Comparison of ENCODE assay signal across 18 cellular contexts in the genomic region with DNA sequence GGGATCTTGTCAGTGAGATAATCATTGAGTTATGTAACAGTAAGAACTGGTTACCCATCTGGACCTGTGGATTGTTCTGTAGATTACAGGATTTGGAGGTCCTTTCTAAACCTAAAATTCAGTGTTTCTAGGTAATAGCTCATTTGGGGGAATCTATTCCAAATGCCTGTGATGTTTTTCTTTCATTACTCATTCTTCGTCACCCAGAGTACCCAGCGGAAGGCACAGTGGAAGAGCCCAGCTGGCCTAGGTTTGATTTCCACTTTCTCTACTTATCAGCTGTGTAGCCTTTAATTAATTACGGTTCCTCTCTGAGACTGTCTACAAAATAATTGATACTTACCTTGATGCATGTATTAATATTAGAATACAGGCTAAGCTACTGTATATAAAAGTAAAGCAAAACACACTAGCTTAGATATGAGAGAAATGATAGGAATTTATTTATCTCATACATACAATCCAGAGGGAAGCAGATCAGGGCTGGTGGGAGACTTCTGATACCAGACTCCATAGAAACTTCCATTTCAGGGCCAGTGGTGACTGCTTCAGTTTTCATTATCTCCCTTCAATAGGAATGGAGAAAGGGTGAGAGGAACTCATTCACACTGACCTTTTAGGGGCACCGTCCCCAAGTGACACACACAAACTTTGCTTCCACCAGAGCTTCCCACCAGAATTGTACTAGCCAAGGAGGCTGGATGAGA.
DNase-seq lines count a peak whose midpoint lies in the region; ATAC-seq and TF ChIP-seq lines count a peak whose summit lies in the region.
"Had no signal": no experiment of that assay in that cellular context is flagged by ENCODE, and none has a peak within 500 bp of the region (broad histone marks: within the 10 kb centered on the region; RNA-seq: fewer than 3 reads in every experiment).

No MANE protein-coding gene starts in this region.

- H3K27ac Mint-ChIP-seq in CD4-positive, alpha-beta T cell = no peak overlapping the region
- H3K27ac Mint-ChIP-seq: activated CD8-positive, alpha-beta T cell treated with anti-CD3 and anti-CD28 coated beads for 36 hours; activated naive CD8-positive, alpha-beta T cell treated with anti-CD3 and anti-CD28 coated beads, Interleukin-2, amount 10 ng/mL, durations not matched to agents 7 days and 5 days had no signal

- H3K4me2 ChIP-seq in mesenchymal stem cell (ENCODE audit: low read length, poor library complexity, severe bottlenecking) = no peak overlapping the region

- no peak overlapping the region for H2AK5ac ChIP-seq in mesenchymal stem cell (ENCODE audit: low read length, severe bottlenecking)

- no peak overlapping the region for H2BK120ac ChIP-seq in mesenchymal stem cell (ENCODE audit: low read depth, low read length)

- no peak for ATAC-seq in GM18909 (IDR thresholded peaks at IDR 0.05; ENCODE audit: poor library complexity, unreplicated experiment)
- no peak for ATAC-seq in CD4-positive, alpha-beta T cell (ENCODE audit: poor library complexity)
- ATAC-seq: activated CD8-positive, alpha-beta T cell treated with anti-CD3 and anti-CD28 coated beads for 36 hours had no signal

- intact Hi-C loops in CD4-positive, alpha-beta T cell (cut with DNase I, micrococcal nuclease) = loop anchor here (1.0 to 5.0 kb wide), 3 partner anchors 340 to 549 kb away; no protein-coding TSS in a partner anchor

- H3K14ac ChIP-seq in mesenchymal stem cell (ENCODE audit: low read length in 2 of 2) = no peak overlapping the region

- no peaks in the 10 kb centered on the region for H3K36me3 ChIP-seq in mesenchymal stem cell (ENCODE audit: control insufficient read depth in 1 of 2, insufficient read depth in 2 of 2, low read depth in 1 of 2, low read length in 2 of 2)
- H3K36me3 ChIP-seq: right lobe of liver, thoracic aorta, WERI-Rb-1 had no signal

- no peaks in the 10 kb centered on the region for H3K9me3 Mint-ChIP-seq in CD4-positive, alpha-beta T cell
- H3K9me3 Mint-ChIP-seq: activated CD8-positive, alpha-beta T cell treated with anti-CD3 and anti-CD28 coated beads for 36 hours; activated naive CD8-positive, alpha-beta T cell treated with anti-CD3 and anti-CD28 coated beads, Interleukin-2, amount 10 ng/mL, durations not matched to agents 7 days and 5 days had no signal

- peaks cover 8% of the 10 kb centered on the region for H3K79me1 ChIP-seq in mesenchymal stem cell (replicated peaks; ENCODE audit: low read length, poor library complexity, severe bottlenecking)

- H3K4ac ChIP-seq in mesenchymal stem cell (ENCODE audit: low read depth in 1 of 2, low read length in 2 of 2) = no peak overlapping the region

- no peaks in the 10 kb centered on the region for H3K9me3 ChIP-seq in mesenchymal stem cell (ENCODE audit: control insufficient read depth, low read length)
- no peaks in the 10 kb centered on the region for H3K9me3 ChIP-seq in CD4-positive, alpha-beta T cell (ENCODE audit: control insufficient read depth, low read length)
- H3K9me3 ChIP-seq: heart left ventricle, neutrophil, right lobe of liver, thoracic aorta had no signal

- no peaks in the 10 kb centered on the region for H3K27me3 Mint-ChIP-seq in CD4-positive, alpha-beta T cell
- H3K27me3 Mint-ChIP-seq: activated CD8-positive, alpha-beta T cell treated with anti-CD3 and anti-CD28 coated beads for 36 hours; activated naive CD8-positive, alpha-beta T cell treated with anti-CD3 and anti-CD28 coated beads, Interleukin-2, amount 10 ng/mL, durations not matched to agents 7 days and 5 days had no signal

- peaks cover 8% of the 10 kb centered on the region for H3K4me1 ChIP-seq in mesenchymal stem cell (ENCODE audit: control insufficient read depth, insufficient read depth, low read depth, low read length)
- H3K4me1 ChIP-seq: right lobe of liver had no signal

- H3K4me3 ChIP-seq in choroid plexus epithelial cell (ENCODE audit: low read depth, low read length) (no peak overlapping the region), mesenchymal stem cell (ENCODE audit: insufficient read depth in 1 of 2, low read depth in 1 of 2, low read length in 2 of 2) (no peak overlapping the region)
- H3K4me3 ChIP-seq: heart left ventricle, right lobe of liver, thoracic aorta had no signal

- peak; percentile 59 for DNase-seq in Daoy (ENCODE audit: low read depth)
- peak; percentile 3 for DNase-seq in NCI-H226
- peak; percentile 58 for DNase-seq in choroid plexus epithelial cell (ENCODE audit: low read depth)
- DNase-seq in mesenchymal stem cell = no peak
- DNase-seq in stimulated activated CD4-positive, alpha-beta T cell treated with anti-CD3 and anti-CD28 coated beads, Interleukin-2, amount 100 ng/mL, for 24 hours = no peak
- no peak for DNase-seq in GM10248 (ENCODE audit: extremely low spot score)
- DNase-seq in CD4-positive, alpha-beta T cell = no peak
- DNase-seq: activated naive CD8-positive, alpha-beta T cell treated with anti-CD3 and anti-CD28 coated beads, Interleukin-2, amount 10 ng/mL, durations not matched to agents 7 days and 5 days; heart left ventricle; kidney; NCI-H1105 treated with DMSO at 0.1 percent for 48 hours; right lobe of liver; stimulated activated CD8-positive, alpha-beta memory T cell treated with anti-CD3 and anti-CD28 coated beads, Interleukin-4, amount 100 ng/mL, for 48 hours had no signal

- POLR2A ChIA-PET in GM10248 (lab: Yijun Ruan, JAX) = no interaction called here
- POLR2A ChIA-PET in CD4-positive, alpha-beta T cell (lab: Charles Lee) = interaction anchor here (0.8 to 1.3 kb wide), 2 partner anchors 65 to 340 kb away, joined by 3 to 6 read pairs; no protein-coding TSS in a partner anchor

- no peak overlapping the region for H4K8ac ChIP-seq in mesenchymal stem cell (ENCODE audit: low read length)

- H3K4me3 Mint-ChIP-seq in CD4-positive, alpha-beta T cell = no peak overlapping the region
- H3K4me3 Mint-ChIP-seq: activated CD8-positive, alpha-beta T cell treated with anti-CD3 and anti-CD28 coated beads for 36 hours; activated naive CD8-positive, alpha-beta T cell treated with anti-CD3 and anti-CD28 coated beads, Interleukin-2, amount 10 ng/mL, durations not matched to agents 7 days and 5 days had no signal

- no peak overlapping the region for H3K23ac ChIP-seq in mesenchymal stem cell (ENCODE audit: low read length in 2 of 2)

- no peak overlapping the region for H3K18ac ChIP-seq in mesenchymal stem cell (ENCODE audit: low read depth in 1 of 2, low read length in 2 of 2)

- no peak overlapping the region for H2BK5ac ChIP-seq in mesenchymal stem cell (ENCODE audit: low read depth, low read length, poor library complexity, severe bottlenecking)

- CTCF ChIA-PET in GM10248 (lab: Yijun Ruan, JAX) = interaction anchor here (0.7 to 3.1 kb wide), 14 partner anchors 9 to 341 kb away, joined by 3 to 37 read pairs (median 5); no protein-coding TSS in a partner anchor
- CTCF ChIA-PET in CD4-positive, alpha-beta T cell (lab: Charles Lee) = interaction anchor here (1.3 to 1.4 kb wide), 2 partner anchors 338 to 340 kb away, joined by 3 to 9 read pairs; no protein-coding TSS in a partner anchor

- TF ChIP-seq CTCF in choroid plexus epithelial cell (conservative IDR thresholded peaks at IDR 0.05; ENCODE audit: low read depth, low read length) (no peak), GM10248 (IDR thresholded peaks at IDR 0.05; ENCODE audit: control extremely low read depth, extremely low read depth, low read depth, missing control alignments) (no peak)
- TF ChIP-seq CTCF in CD4-positive, alpha-beta T cell (IDR thresholded peaks at IDR 0.05) = no peak

- no peak overlapping the region for H2AFZ ChIP-seq in mesenchymal stem cell (ENCODE audit: low read depth, low read length)

- H2BK15ac ChIP-seq in mesenchymal stem cell (ENCODE audit: low read depth, poor library complexity, severe bottlenecking) = no peak overlapping the region

- peaks cover 4% of the 10 kb centered on the region for H3K4me1 Mint-ChIP-seq in CD4-positive, alpha-beta T cell (ENCODE audit: low read depth)
- H3K4me1 Mint-ChIP-seq: activated naive CD8-positive, alpha-beta T cell treated with anti-CD3 and anti-CD28 coated beads, Interleukin-2, amount 10 ng/mL, durations not matched to agents 7 days and 5 days had no signal

- 78% methylated on average over 2 of the region's 4 CpGs for WGBS in mesenchymal stem cell

- no peak overlapping the region for H4K91ac ChIP-seq in mesenchymal stem cell (ENCODE audit: low read length)

- no peak overlapping the region for H3K9ac ChIP-seq in mesenchymal stem cell (ENCODE audit: low read length)

- H3K27ac ChIP-seq in mesenchymal stem cell (ENCODE audit: low read length, poor library complexity, severe bottlenecking) = peak overlapping the region; percentile 48
- no peak overlapping the region for H3K27ac ChIP-seq in CD4-positive, alpha-beta T cell (ENCODE audit: low read depth, low read length)
- H3K27ac ChIP-seq: heart left ventricle, neutrophil, right lobe of liver, thoracic aorta, WERI-Rb-1 had no signal

- H2BK12ac ChIP-seq in mesenchymal stem cell (ENCODE audit: low read length in 2 of 2) = no peak overlapping the region

- H3K27me3 ChIP-seq in mesenchymal stem cell (ENCODE audit: control insufficient read depth in 1 of 2, insufficient read depth in 1 of 2, low read length in 2 of 2) = no peaks in the 10 kb centered on the region
- H3K27me3 ChIP-seq in CD4-positive, alpha-beta T cell (ENCODE audit: control insufficient read depth, insufficient read depth, low read length) = no peaks in the 10 kb centered on the region
- H3K27me3 ChIP-seq: heart left ventricle, neutrophil, right lobe of liver had no signal

- peaks cover 8% of the 10 kb centered on the region for H3K36me3 Mint-ChIP-seq in CD4-positive, alpha-beta T cell (ENCODE audit: low read depth)

Comparison
In these comparisons a context has a peak if more than half of its experiments do, and no peak if none do; other contexts are left out.
1. DNase-seq: peak in Daoy (single experiment), NCI-H226 (single experiment) and choroid plexus epithelial cell (single experiment); none in mesenchymal stem cell (single experiment), stimulated activated CD4-positive, alpha-beta T cell treated with anti-CD3 and anti-CD28 coated beads, Interleukin-2, amount 100 ng/mL, for 24 hours (0 of 2), GM10248 (single experiment) and CD4-positive, alpha-beta T cell (0 of 10).